In genomic region chrX:7240929-7241328, GRCh38 we compare ENCODE assay signal across 38 cellular contexts.
"Had no signal": no experiment of that assay in that cellular context is flagged by ENCODE, and none has a peak within 500 bp of the region (broad histone marks: within the 10 kb centered on the region; RNA-seq: fewer than 3 reads in every experiment).

No MANE protein-coding gene starts in this region.

- H3K9me3 ChIP-seq: adrenal gland, ascending aorta had no signal

- H3K27me3 Mint-ChIP-seq: activated B cell treated with CpG ODN at 0.5 μM for 24 hours; activated CD4-positive, alpha-beta memory T cell treated with anti-CD3 and anti-CD28 coated beads for 36 hours; activated CD4-positive, alpha-beta T cell treated with anti-CD3 and anti-CD28 coated beads, Interleukin-2, amount 10 ng/mL, durations not matched to agents 24 days and 14 days; activated CD8-positive, alpha-beta T cell treated with anti-CD3 and anti-CD28 coated beads for 36 hours; activated naive CD8-positive, alpha-beta T cell treated with anti-CD3 and anti-CD28 coated beads for 36 hours; activated T-helper 17 cell treated with anti-CD3 and anti-CD28 coated beads, Interleukin-2, amount 50 U/mL, for 72 hours; central memory CD8-positive, alpha-beta T cell had no signal

- H3K27ac ChIP-seq: adrenal gland, ascending aorta, cardiac muscle cell, VCaP had no signal

- H3K36me3 Mint-ChIP-seq: activated CD4-positive, alpha-beta memory T cell treated with anti-CD3 and anti-CD28 coated beads for 36 hours; activated naive CD4-positive, alpha-beta T cell treated with anti-CD3 and anti-CD28 coated beads, Interleukin-2, amount 50 U/mL, for 72 hours; activated naive CD8-positive, alpha-beta T cell treated with anti-CD3 and anti-CD28 coated beads for 36 hours; brain had no signal

- H3K4me3 Mint-ChIP-seq: activated B cell treated with CpG ODN at 0.5 μM for 24 hours; activated CD4-positive, alpha-beta memory T cell treated with anti-CD3 and anti-CD28 coated beads for 36 hours; activated CD4-positive, alpha-beta T cell treated with anti-CD3 and anti-CD28 coated beads, Interleukin-2, amount 10 ng/mL, durations not matched to agents 24 days and 14 days; activated CD8-positive, alpha-beta T cell treated with anti-CD3 and anti-CD28 coated beads for 36 hours; activated naive CD4-positive, alpha-beta T cell treated with anti-CD3 and anti-CD28 coated beads for 36 hours; activated naive CD8-positive, alpha-beta T cell treated with anti-CD3 and anti-CD28 coated beads for 36 hours; activated T-cell treated with anti-CD3 and anti-CD28 coated beads, Interleukin-2, amount 50 U/mL, for 4 hours; activated T-cell treated with anti-CD3 and anti-CD28 coated beads, Interleukin-2, amount 50 U/mL, for 72 hours; activated T-helper 1 cell treated with anti-CD3 and anti-CD28 coated beads, Interleukin-12 subunit alpha, Interleukin-12 subunit beta, Interleukin-2, Interleukin-4 antibody, amounts not matched to agents 30 ng/mL and 10 ng/mL and 1 ng/mL, durations not matched to agents 14 hours and 24 hours and 36 hours; activated T-helper 17 cell treated with anti-CD3 and anti-CD28 coated beads, Interleukin-2, amount 50 U/mL, for 72 hours; brain; central memory CD8-positive, alpha-beta T cell; T-helper 1 cell treated with Interleukin-12 subunit alpha and Interleukin-12 subunit beta and Interleukin-4 antibody, amounts not matched to agents 30 μg/mL and 1 μg/mL, for 36 hours; T-helper 2 cell treated with Interferon-gamma antibody and Interleukin-4, amounts not matched to agents 5 μg/mL and 100 μg/mL, for 36 hours had no signal

- H3K36me3 ChIP-seq: adrenal gland, ascending aorta, cardiac muscle cell had no signal

- FAIRE-seq: bronchial epithelial cell, TTC549 had no signal

- H3K27ac Mint-ChIP-seq: activated B cell treated with CpG ODN at 0.5 μM for 24 hours; activated CD4-positive, alpha-beta memory T cell treated with anti-CD3 and anti-CD28 coated beads for 36 hours; activated CD4-positive, alpha-beta T cell treated with anti-CD3 and anti-CD28 coated beads, Interleukin-2, amount 10 ng/mL, durations not matched to agents 24 days and 14 days; activated CD8-positive, alpha-beta T cell treated with anti-CD3 and anti-CD28 coated beads for 36 hours; activated naive CD4-positive, alpha-beta T cell treated with anti-CD3 and anti-CD28 coated beads for 36 hours; activated naive CD4-positive, alpha-beta T cell treated with anti-CD3 and anti-CD28 coated beads, Interleukin-2, amount 50 U/mL, for 72 hours; activated naive CD8-positive, alpha-beta T cell treated with anti-CD3 and anti-CD28 coated beads for 36 hours; activated T-cell treated with anti-CD3 and anti-CD28 coated beads, Interleukin-2, amount 50 U/mL, for 72 hours; activated T-helper 1 cell treated with anti-CD3 and anti-CD28 coated beads, Interleukin-12 subunit alpha, Interleukin-12 subunit beta, Interleukin-2, Interleukin-4 antibody, amounts not matched to agents 30 ng/mL and 10 ng/mL and 1 ng/mL, durations not matched to agents 14 hours and 24 hours and 36 hours; activated T-helper 17 cell treated with anti-CD3 and anti-CD28 coated beads, Interleukin-2, amount 50 U/mL, for 72 hours; brain; T-helper 1 cell treated with Interleukin-12 subunit alpha and Interleukin-12 subunit beta and Interleukin-4 antibody, amounts not matched to agents 30 μg/mL and 1 μg/mL, for 36 hours; T-helper 2 cell treated with Interferon-gamma antibody and Interleukin-4, amounts not matched to agents 5 μg/mL and 100 μg/mL, for 36 hours had no signal

- H3K4me3 ChIP-seq: adrenal gland, ascending aorta, cardiac muscle cell had no signal

- ATAC-seq: activated CD8-positive, alpha-beta T cell treated with anti-CD3 and anti-CD28 coated beads for 36 hours; activated naive CD4-positive, alpha-beta T cell treated with anti-CD3 and anti-CD28 coated beads, Interleukin-2, amount 50 U/mL, for 72 hours; activated T-cell treated with anti-CD3 and anti-CD28 coated beads, Interleukin-2, amount 50 U/mL, for 4 hours; activated T-cell treated with anti-CD3 and anti-CD28 coated beads, Interleukin-2, amount 50 U/mL, for 72 hours; activated T-helper 17 cell treated with anti-CD3 and anti-CD28 coated beads, Interleukin-2, amount 50 U/mL, for 72 hours had no signal

- H3K4me1 ChIP-seq: adrenal gland, ascending aorta had no signal

- H3K4me1 Mint-ChIP-seq: activated CD4-positive, alpha-beta T cell treated with anti-CD3 and anti-CD28 coated beads, Interleukin-2, amount 10 ng/mL, durations not matched to agents 24 days and 14 days; activated naive CD8-positive, alpha-beta T cell treated with anti-CD3 and anti-CD28 coated beads for 36 hours; activated T-helper 17 cell treated with anti-CD3 and anti-CD28 coated beads, Interleukin-2, amount 50 U/mL, for 72 hours; central memory CD8-positive, alpha-beta T cell had no signal

- H3K27me3 ChIP-seq: adrenal gland, ascending aorta, cardiac muscle cell had no signal

- H3K9me3 Mint-ChIP-seq: activated CD4-positive, alpha-beta memory T cell treated with anti-CD3 and anti-CD28 coated beads for 36 hours; activated CD4-positive, alpha-beta T cell treated with anti-CD3 and anti-CD28 coated beads, Interleukin-2, amount 10 ng/mL, durations not matched to agents 24 days and 14 days; activated naive CD4-positive, alpha-beta T cell treated with anti-CD3 and anti-CD28 coated beads for 36 hours; activated naive CD8-positive, alpha-beta T cell treated with anti-CD3 and anti-CD28 coated beads for 36 hours; activated T-cell treated with anti-CD3 and anti-CD28 coated beads, Interleukin-2, amount 50 U/mL, for 4 hours; activated T-cell treated with anti-CD3 and anti-CD28 coated beads, Interleukin-2, amount 50 U/mL, for 72 hours; activated T-helper 1 cell treated with anti-CD3 and anti-CD28 coated beads, Interleukin-12 subunit alpha, Interleukin-12 subunit beta, Interleukin-2, Interleukin-4 antibody, amounts not matched to agents 30 ng/mL and 10 ng/mL and 1 ng/mL, durations not matched to agents 14 hours and 24 hours and 36 hours; activated T-helper 17 cell treated with anti-CD3 and anti-CD28 coated beads, Interleukin-2, amount 50 U/mL, for 72 hours; central memory CD8-positive, alpha-beta T cell; T-helper 1 cell treated with Interleukin-12 subunit alpha and Interleukin-12 subunit beta and Interleukin-4 antibody, amounts not matched to agents 30 μg/mL and 1 μg/mL, for 36 hours; T-helper 2 cell treated with Interferon-gamma antibody and Interleukin-4, amounts not matched to agents 5 μg/mL and 100 μg/mL, for 36 hours had no signal

- DNase-seq: activated B cell treated with CpG ODN at 0.5 μM for 24 hours; activated CD4-positive, alpha-beta memory T cell treated with anti-CD3 and anti-CD28 coated beads for 36 hours; activated CD4-positive, alpha-beta T cell treated with anti-CD3 and anti-CD28 coated beads for 4 hours; activated CD4-positive, alpha-beta T cell treated with anti-CD3 and anti-CD28 coated beads, Interleukin-2, amount 10 ng/mL, durations not matched to agents 24 days and 14 days; activated CD4-positive, alpha-beta T cell treated with anti-CD3 and anti-CD28 coated beads, Interleukin-2, amount 50 U/mL, for 1 hour; activated CD4-positive, alpha-beta T cell treated with anti-CD3 and anti-CD28 coated beads, Interleukin-2, amount 50 U/mL, for 4 hours; activated CD4-positive, CD25-positive, alpha-beta regulatory T cell treated with anti-CD3 and anti-CD28 coated beads, Interleukin-2, amount 50 U/mL, for 72 hours; activated CD8-positive, alpha-beta memory T cell treated with anti-CD3 and anti-CD28 coated beads, Interleukin-2, amount 50 U/mL, for 4 hours; activated CD8-positive, alpha-beta T cell treated with anti-CD3 and anti-CD28 coated beads for 36 hours; activated effector memory CD4-positive, alpha-beta T cell treated with anti-CD3 and anti-CD28 coated beads, Interleukin-2, amount 50 U/mL, for 16 hours; activated gamma-delta T cell treated with Interleukin-2 at 50 U/mL for 16 hours; activated naive CD4-positive, alpha-beta T cell; activated naive CD4-positive, alpha-beta T cell treated with anti-CD3 and anti-CD28 coated beads for 36 hours; activated naive CD4-positive, alpha-beta T cell treated with anti-CD3 and anti-CD28 coated beads, Interleukin-2, amount 50 U/mL, for 16 hours; activated naive CD8-positive, alpha-beta T cell treated with anti-CD3 and anti-CD28 coated beads for 36 hours; activated T-cell treated with anti-CD3 and anti-CD28 coated beads for 4 hours; activated T-cell treated with anti-CD3 and anti-CD28 coated beads, Interleukin-2, amount 50 U/mL, for 1 hour; activated T-cell treated with anti-CD3 and anti-CD28 coated beads, Interleukin-2, amount 50 U/mL, for 4 hours; activated T-cell treated with anti-CD3 and anti-CD28 coated beads, Interleukin-2, amount 50 U/mL, for 72 hours; adrenal gland; amygdala; anterior cingulate cortex; caudate nucleus; cerebellar nuclear complex; T-helper 2 cell; T-helper 9 cell had no signal
